In the genomic region with DNA sequence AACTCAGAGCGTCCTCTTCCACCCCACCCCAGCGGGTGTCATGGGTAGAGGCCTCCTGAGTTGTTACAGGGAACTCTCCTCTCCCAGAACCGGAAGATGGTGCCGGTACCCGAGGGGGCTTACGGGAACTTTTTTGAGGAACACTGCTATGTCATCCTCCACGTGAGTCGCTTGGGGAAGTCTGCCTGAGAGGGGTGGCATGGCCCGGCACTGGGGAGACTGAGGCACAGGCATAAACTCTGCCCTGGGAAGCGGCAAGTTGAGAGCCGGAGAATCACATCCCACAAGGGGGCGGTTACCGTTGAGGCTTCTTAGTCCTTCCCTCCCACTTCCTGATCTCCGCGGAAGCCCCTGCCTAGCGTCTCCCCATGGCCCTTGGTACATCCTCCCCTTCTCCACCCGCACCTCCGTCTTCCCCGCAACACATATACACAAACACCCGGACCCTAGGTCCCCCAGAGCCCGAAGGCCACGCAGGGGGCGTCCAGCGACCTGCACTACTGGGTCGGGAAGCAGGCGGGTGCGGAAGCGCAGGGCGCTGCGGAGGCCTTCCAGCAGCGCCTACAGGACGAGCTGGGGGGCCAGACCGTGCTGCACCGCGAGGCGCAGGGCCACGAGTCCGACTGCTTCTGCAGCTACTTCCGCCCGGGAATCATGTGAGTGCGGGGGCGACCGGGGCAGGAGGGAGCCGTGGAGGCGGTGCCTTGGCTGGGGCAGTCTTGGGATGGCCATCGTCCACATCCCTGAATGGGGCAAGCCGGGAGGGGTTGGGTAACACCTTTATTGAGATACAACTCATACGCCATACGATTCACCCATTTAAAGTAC, we compare ENCODE assay signal across 8 cellular contexts. TPM values are rescaled to one million over a fixed set of nuclear protein-coding genes. Genes with fewer than 3 reads are reported as not detected.
DNase-seq lines count a peak whose midpoint lies in the region; ATAC-seq lines count a peak whose summit lies in the region.

No MANE protein-coding gene starts in this region.

- no peaks in the 10 kb centered on the region for H3K79me1 ChIP-seq in mesendoderm (ENCODE audit: low read length)

- WGBS in mesendoderm (ENCODE audit: extremely low coverage, insufficient coverage, low lambda C conversion rate) = no CpG with 5 or more reads among the region's 49 CpGs

- H4K8ac ChIP-seq in mesendoderm (ENCODE audit: low read depth, low read length) = no peak overlapping the region

- H3K18ac ChIP-seq in mesendoderm (ENCODE audit: low read length) = no peak overlapping the region

- peak overlapping the region; percentile 26 for H3K23ac ChIP-seq in mesendoderm (ENCODE audit: low read length)

- no peak overlapping the region for H3K27ac ChIP-seq in mesendoderm (ENCODE audit: low read depth, low read length)

- H3K9ac ChIP-seq in mesendoderm (ENCODE audit: low read length) = peak overlapping the region; percentile 76

- peak overlapping the region; percentile 69 for H3K4me2 ChIP-seq in mesendoderm (ENCODE audit: low read length)

- no peaks in the 10 kb centered on the region for H3K79me2 ChIP-seq in mesendoderm (ENCODE audit: control insufficient read depth, insufficient read depth, low read length)

- H4K5ac ChIP-seq in mesendoderm (ENCODE audit: low read length) = no peak overlapping the region

- no peaks in the 10 kb centered on the region for H3K27me3 ChIP-seq in mesendoderm (ENCODE audit: insufficient read depth, low read length, poor library complexity)

- no peak overlapping the region for H2BK5ac ChIP-seq in mesendoderm (ENCODE audit: low read length)

- peak; percentile 67 for ATAC-seq in GM21723 (IDR thresholded peaks at IDR 0.05; ENCODE audit: unreplicated experiment)

- no peak overlapping the region for H2BK120ac ChIP-seq in mesendoderm (ENCODE audit: low read depth, low read length)

- DNase-seq in ELF-1 (ENCODE audit: low read depth, low spot score) = peak; percentile 76
- peak; percentile 79 to 86 for DNase-seq in Kasumi-1 (lab: John Stamatoyannopoulos, UW)
- peak; percentile 37 to 41 for DNase-seq in activated CD4-positive, alpha-beta T cell treated with anti-CD3 and anti-CD28 coated beads, Interleukin-2, amount 50 U/mL, for 4 hours
- DNase-seq in effector CD8-positive, alpha-beta T cell (lab: John Stamatoyannopoulos, UW) = peak; percentile 32
- peak; percentile 78 for DNase-seq in mesendoderm
- peak; percentile 48 for DNase-seq in stimulated activated CD8-positive, alpha-beta memory T cell treated with anti-CD3 and anti-CD28 coated beads, Interleukin-15, amount 100 ng/mL, for 24 hours (ENCODE audit: low read depth)
- no peak for DNase-seq in NCI-H1092 (lab: John Stamatoyannopoulos, UW)

- no peak overlapping the region for H2BK15ac ChIP-seq in mesendoderm (replicated peaks; ENCODE audit: low read depth)

- peaks cover 6% of the 10 kb centered on the region for H3K4me1 ChIP-seq in mesendoderm (ENCODE audit: control insufficient read depth, low read depth, low read length)

- no peaks in the 10 kb centered on the region for H3K36me3 ChIP-seq in mesendoderm (ENCODE audit: control insufficient read depth, insufficient read depth, low read length)

- H3K4ac ChIP-seq in mesendoderm (ENCODE audit: low read depth, low read length) = no peak overlapping the region

- peak overlapping the region; percentile 90 for H3K56ac ChIP-seq in mesendoderm (ENCODE audit: low read length)

- H2AK5ac ChIP-seq in mesendoderm (ENCODE audit: low read length) = no peak overlapping the region

- peak overlapping the region; percentile 46 for H3K4me3 ChIP-seq in mesendoderm (ENCODE audit: low read length)

RNA-seq across cellular contexts. Expression of gene VILL, which starts 3.4 kb away (rescaled TPM):
- 1.9 TPM for polyA plus RNA-seq in mesendoderm (2013, experiment 1 of 2)
- polyA plus RNA-seq in mesendoderm (2013, experiment 2 of 2) = 2.2 TPM

RNA-seq across cellular contexts. Expression of gene PLCD1, which starts 35.4 kb away (rescaled TPM):
- polyA plus RNA-seq in mesendoderm (2013, experiment 1 of 2) = 6.8 TPM
- 6.6 TPM for polyA plus RNA-seq in mesendoderm (2013, experiment 2 of 2)

RNA-seq across cellular contexts. Expression of gene DLEC1, which starts 45.0 kb away (rescaled TPM):
- 0.28 TPM for polyA plus RNA-seq in mesendoderm (2013, experiment 1 of 2)
- 0.25 TPM for polyA plus RNA-seq in mesendoderm (2013, experiment 2 of 2)
